Comparison of ENCODE assay signal across 20 cellular contexts in genomic region chr9:114084282-114085073, GRCh38. TPM values are rescaled to one million over a fixed set of nuclear protein-coding genes. Genes with fewer than 3 reads are reported as not detected.
"Had no signal": no experiment of that assay in that cellular context is flagged by ENCODE, and none has a peak within 500 bp of the region (broad histone marks: within the 10 kb centered on the region; RNA-seq: fewer than 3 reads in every experiment).

No MANE protein-coding gene starts in this region.

- H3K4me3 ChIP-seq: suprapubic skin, transverse colon had no signal

- H3K27me3 Mint-ChIP-seq: activated CD4-positive, alpha-beta T cell treated with anti-CD3 and anti-CD28 coated beads, Interleukin-2, amount 10 ng/mL, durations not matched to agents 7 days and 5 days; activated naive CD8-positive, alpha-beta T cell; progenitor cell of endocrine pancreas; stimulated activated naive CD8-positive, alpha-beta T cell treated with anti-CD3 and anti-CD28 coated beads, Interleukin-15, amount 100 ng/mL, for 72 hours had no signal

- H3K36me3 Mint-ChIP-seq: activated naive CD8-positive, alpha-beta T cell; naive thymus-derived CD8-positive, alpha-beta T cell had no signal

- H3K4me3 Mint-ChIP-seq: activated CD4-positive, alpha-beta T cell treated with anti-CD3 and anti-CD28 coated beads, Interleukin-2, amount 10 ng/mL, durations not matched to agents 7 days and 5 days; activated naive CD8-positive, alpha-beta T cell; naive thymus-derived CD8-positive, alpha-beta T cell; stimulated activated naive CD8-positive, alpha-beta T cell treated with anti-CD3 and anti-CD28 coated beads, Interleukin-15, amount 100 ng/mL, for 72 hours; T-helper 2 cell treated with Interferon-gamma antibody and Interleukin-4, amounts not matched to agents 5 μg/mL and 100 μg/mL, for 36 hours had no signal

- H3K9ac ChIP-seq: SK-N-SH had no signal

- H3K4me1 Mint-ChIP-seq: stimulated activated naive CD8-positive, alpha-beta T cell treated with anti-CD3 and anti-CD28 coated beads, Interleukin-15, amount 100 ng/mL, for 72 hours had no signal

- H3K36me3 ChIP-seq: suprapubic skin, transverse colon had no signal

- ATAC-seq: naive thymus-derived CD8-positive, alpha-beta T cell; stimulated activated naive CD8-positive, alpha-beta T cell treated with anti-CD3 and anti-CD28 coated beads, Interleukin-15, amount 100 ng/mL, for 72 hours had no signal

- DNase-seq: activated CD4-positive, alpha-beta T cell treated with anti-CD3 and anti-CD28 coated beads, Interleukin-2, amount 10 ng/mL, durations not matched to agents 7 days and 5 days; activated CD4-positive, CD25-positive, alpha-beta regulatory T cell; activated T-cell treated with anti-CD3 and anti-CD28 coated beads for 4 hours; kidney glomerular epithelial cell; mesenchymal stem cell; naive thymus-derived CD8-positive, alpha-beta T cell; nucleus accumbens; SK-N-SH; stimulated activated CD4-positive, alpha-beta T cell treated with anti-CD3 and anti-CD28 coated beads, Interleukin-4, amount 100 ng/mL, for 1 hour; stimulated activated naive CD8-positive, alpha-beta T cell treated with anti-CD3 and anti-CD28 coated beads, Interleukin-15, amount 100 ng/mL, for 72 hours; transverse colon had no signal

- FAIRE-seq: frontal cortex had no signal

- H3K9me2 ChIP-seq: SK-N-SH had no signal

- H3K27me3 ChIP-seq: suprapubic skin, transverse colon had no signal

- H3K27ac Mint-ChIP-seq: activated CD4-positive, alpha-beta T cell treated with anti-CD3 and anti-CD28 coated beads, Interleukin-2, amount 10 ng/mL, durations not matched to agents 7 days and 5 days; activated naive CD8-positive, alpha-beta T cell; naive thymus-derived CD8-positive, alpha-beta T cell; progenitor cell of endocrine pancreas; stimulated activated naive CD8-positive, alpha-beta T cell treated with anti-CD3 and anti-CD28 coated beads, Interleukin-15, amount 100 ng/mL, for 72 hours; T-helper 2 cell treated with Interferon-gamma antibody and Interleukin-4, amounts not matched to agents 5 μg/mL and 100 μg/mL, for 36 hours had no signal

- H3K4me2 ChIP-seq: SK-N-SH had no signal

- H3K9me3 ChIP-seq: SK-N-SH, suprapubic skin, transverse colon had no signal

- H3K27ac ChIP-seq: suprapubic skin, transverse colon had no signal

- H3K9me3 Mint-ChIP-seq: activated CD4-positive, alpha-beta T cell treated with anti-CD3 and anti-CD28 coated beads, Interleukin-2, amount 10 ng/mL, durations not matched to agents 7 days and 5 days; naive thymus-derived CD8-positive, alpha-beta T cell; stimulated activated naive CD8-positive, alpha-beta T cell treated with anti-CD3 and anti-CD28 coated beads, Interleukin-15, amount 100 ng/mL, for 72 hours; T-helper 2 cell treated with Interferon-gamma antibody and Interleukin-4, amounts not matched to agents 5 μg/mL and 100 μg/mL, for 36 hours had no signal

RNA-seq across cellular contexts. Expression of gene AMBP, which starts 6.4 kb away (rescaled TPM):
- total RNA-seq: activated CD4-positive, alpha-beta T cell treated with anti-CD3 and anti-CD28 coated beads, Interleukin-2, amount 10 ng/mL, durations not matched to agents 7 days and 5 days; dermis microvascular lymphatic vessel endothelial cell; epithelial cell of proximal tubule; naive thymus-derived CD8-positive, alpha-beta T cell had no signal
- polyA plus RNA-seq: naive thymus-derived CD8-positive, alpha-beta T cell had no signal

RNA-seq across cellular contexts. Expression of gene KIF12, which starts 14.6 kb away (rescaled TPM):
- total RNA-seq: activated CD4-positive, alpha-beta T cell treated with anti-CD3 and anti-CD28 coated beads, Interleukin-2, amount 10 ng/mL, durations not matched to agents 7 days and 5 days; dermis microvascular lymphatic vessel endothelial cell; fibroblast of lung; naive thymus-derived CD8-positive, alpha-beta T cell; skeletal muscle tissue had no signal
- polyA plus RNA-seq: fibroblast of lung; naive thymus-derived CD8-positive, alpha-beta T cell had no signal
